Comparison of ENCODE assay signal across 9 cellular contexts in genomic region chr5:172901788-172902496, GRCh38. TPM values are rescaled to one million over a fixed set of nuclear protein-coding genes. Genes with fewer than 3 reads are reported as not detected.
DNase-seq lines count a peak whose midpoint lies in the region; ATAC-seq and TF ChIP-seq lines count a peak whose summit lies in the region.
"Had no signal": no experiment of that assay in that cellular context is flagged by ENCODE, and none has a peak within 500 bp of the region (broad histone marks: within the 10 kb centered on the region; RNA-seq: fewer than 3 reads in every experiment).

No MANE protein-coding gene starts in this region.

- no peak for DNase-seq in CD8-positive, alpha-beta T cell
- DNase-seq in T1000 (lab: John Stamatoyannopoulos, UW) (peak; percentile 37), foreskin keratinocyte (peak in 1 of 2 donors; percentile 54), KBM-7 (no peak), AG08396 (ENCODE audit: low spot score) (no peak), NCI-H2029 treated with DMSO at 0.1 percent for 48 hours (lab: John Stamatoyannopoulos, UW) (no peak), NCI-H526 (lab: John Stamatoyannopoulos, UW) (no peak)
- DNase-seq: activated T-cell treated with anti-CD3 and anti-CD28 coated beads, Interleukin-2, amount 50 U/mL, for 4 hours had no signal

- CTCF ChIA-PET in CD8-positive, alpha-beta T cell (lab: Charles Lee), result interaction anchor here (1.3 kb wide), 1 partner anchor 188 kb away, joined by 4 read pairs; no protein-coding TSS in a partner anchor

- in situ Hi-C loops in KBM-7 (cut with MboI; ENCODE audit: low pct_unique_long_range_greater_than_20kb, low sequenced_read_pairs), result no loop called here

- no peaks in the 10 kb centered on the region for H3K27me3 Mint-ChIP-seq in CD8-positive, alpha-beta T cell (ENCODE audit: low read depth)

- H3K4me1 Mint-ChIP-seq in CD8-positive, alpha-beta T cell (ENCODE audit: low read depth), result no peaks in the 10 kb centered on the region

- H3K27ac ChIP-seq in CD8-positive, alpha-beta T cell (ENCODE audit: low read depth, low read length), result no peak overlapping the region
- H3K27ac ChIP-seq in foreskin keratinocyte (peak overlapping the region; percentile 97), rectal smooth muscle tissue (ENCODE audit: low read depth, low read length) (peak overlapping the region; percentile 97)

- no peak overlapping the region for H3K4me3 Mint-ChIP-seq in CD8-positive, alpha-beta T cell
- H3K4me3 Mint-ChIP-seq: activated T-cell treated with anti-CD3 and anti-CD28 coated beads, Interleukin-2, amount 50 U/mL, for 4 hours had no signal

- no peak for TF ChIP-seq CTCF in CD8-positive, alpha-beta T cell (IDR thresholded peaks at IDR 0.05)
- peak; percentile 13 for TF ChIP-seq CTCF in foreskin keratinocyte (conservative IDR thresholded peaks at IDR 0.05)

- H3K36me3 Mint-ChIP-seq in CD8-positive, alpha-beta T cell, result peaks cover 53% of the 10 kb centered on the region

- H3K27me3 ChIP-seq in CD8-positive, alpha-beta T cell (ENCODE audit: insufficient read depth, low read length), result no peaks in the 10 kb centered on the region
- H3K27me3 ChIP-seq in foreskin keratinocyte (no peaks in the 10 kb centered on the region), rectal smooth muscle tissue (ENCODE audit: control insufficient read depth, insufficient read depth, low read length) (no peaks in the 10 kb centered on the region)

- H3K36me3 ChIP-seq in CD8-positive, alpha-beta T cell (ENCODE audit: insufficient read depth, low read length), result peaks cover 9% of the 10 kb centered on the region
- H3K36me3 ChIP-seq in rectal smooth muscle tissue (ENCODE audit: control insufficient read depth, insufficient read depth, low read length), result no peaks in the 10 kb centered on the region

- no peak overlapping the region for H3K9ac ChIP-seq in rectal smooth muscle tissue (ENCODE audit: low read length)

- no peak overlapping the region for H3K4me3 ChIP-seq in CD8-positive, alpha-beta T cell (ENCODE audit: low read depth, low read length)
- no peak overlapping the region for H3K4me3 ChIP-seq in rectal smooth muscle tissue (ENCODE audit: low read length)

- intact Hi-C loops in CD8-positive, alpha-beta T cell (cut with DNase I, micrococcal nuclease), result no loop called here

- H3K27ac Mint-ChIP-seq in CD8-positive, alpha-beta T cell, result peak overlapping the region; percentile 49

- ATAC-seq in CD8-positive, alpha-beta T cell, result no peak
- peak; percentile 1 for ATAC-seq in foreskin keratinocyte
- ATAC-seq: activated T-cell treated with anti-CD3 and anti-CD28 coated beads, Interleukin-2, amount 50 U/mL, for 4 hours had no signal

- peaks cover 7% of the 10 kb centered on the region for H3K4me1 ChIP-seq in CD8-positive, alpha-beta T cell (ENCODE audit: insufficient read depth, low read length)
- H3K4me1 ChIP-seq in foreskin keratinocyte (peaks cover 30% of the 10 kb centered on the region), rectal smooth muscle tissue (ENCODE audit: control insufficient read depth, insufficient read depth, low read length) (peaks cover 61% of the 10 kb centered on the region)

- POLR2A ChIA-PET in CD8-positive, alpha-beta T cell (lab: Charles Lee), result no interaction called here

- H3K9me3 Mint-ChIP-seq in CD8-positive, alpha-beta T cell, result no peaks in the 10 kb centered on the region
- H3K9me3 Mint-ChIP-seq: activated T-cell treated with anti-CD3 and anti-CD28 coated beads, Interleukin-2, amount 50 U/mL, for 4 hours had no signal

- H3K9me3 ChIP-seq in CD8-positive, alpha-beta T cell (ENCODE audit: low read length), result no peaks in the 10 kb centered on the region

RNA-seq across cellular contexts. Expression of gene RPL26L1, which starts 57.3 kb away (rescaled TPM):
- total RNA-seq in CD8-positive, alpha-beta T cell, result 10 to 100 TPM; 12.0 to 12.7 TPM
- total RNA-seq in foreskin keratinocyte, result 71.0 and 80.3 TPM in 2 replicates
- 101 and 110 TPM in 2 replicates for polyA plus RNA-seq in foreskin keratinocyte
